1 cellular context compared by ENCODE assay signal in the genomic region with DNA sequence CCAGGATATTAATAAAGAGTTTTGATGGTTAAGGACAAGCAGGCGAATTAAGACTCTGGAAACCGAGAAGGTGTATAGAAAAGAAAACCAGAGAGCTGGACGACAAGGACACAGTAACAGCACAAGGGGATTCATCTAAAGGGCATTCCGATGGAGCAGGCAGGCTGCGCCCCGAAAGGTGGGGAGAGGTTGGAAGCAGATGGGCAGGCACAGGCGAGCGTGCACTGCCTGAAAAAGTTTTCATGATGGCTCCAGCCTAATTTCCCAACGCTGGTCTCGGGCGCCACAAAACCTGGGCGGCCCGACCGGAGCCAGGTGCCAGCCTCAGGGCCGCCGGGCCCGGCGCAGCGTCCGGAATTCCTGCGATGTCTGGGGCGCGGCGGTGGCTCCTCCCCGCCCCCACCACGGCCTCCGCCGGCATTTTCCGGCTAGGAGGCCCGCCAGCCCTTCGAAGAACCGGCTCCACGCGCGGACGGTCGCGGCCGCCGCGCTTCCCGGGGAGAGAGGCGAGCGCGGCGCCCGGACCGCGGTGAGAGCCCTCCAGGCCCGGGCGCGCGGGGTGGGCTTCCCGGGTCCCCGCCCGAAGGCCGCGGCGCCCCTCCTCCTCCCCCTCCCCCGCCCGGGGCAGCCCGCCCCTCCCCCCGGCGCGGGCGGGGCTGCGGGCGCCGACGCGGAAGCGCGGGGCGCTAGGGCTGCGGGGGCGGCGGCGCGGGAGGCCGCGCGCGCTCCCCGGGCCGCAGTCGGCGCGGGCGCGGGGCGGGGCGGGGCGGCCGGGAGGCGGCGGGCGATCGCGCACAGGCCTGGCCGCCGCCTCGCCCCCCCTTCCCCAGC.
TF ChIP-seq lines count a peak whose summit lies in the region.

No MANE protein-coding gene starts in this region.

TF ChIP-seq in HepG2, 621 proteins besides CTCF, POLR2A, EP300 and RAD21 (continued from another document and continues in another):
- TF ChIP-seq, protein P1, sequence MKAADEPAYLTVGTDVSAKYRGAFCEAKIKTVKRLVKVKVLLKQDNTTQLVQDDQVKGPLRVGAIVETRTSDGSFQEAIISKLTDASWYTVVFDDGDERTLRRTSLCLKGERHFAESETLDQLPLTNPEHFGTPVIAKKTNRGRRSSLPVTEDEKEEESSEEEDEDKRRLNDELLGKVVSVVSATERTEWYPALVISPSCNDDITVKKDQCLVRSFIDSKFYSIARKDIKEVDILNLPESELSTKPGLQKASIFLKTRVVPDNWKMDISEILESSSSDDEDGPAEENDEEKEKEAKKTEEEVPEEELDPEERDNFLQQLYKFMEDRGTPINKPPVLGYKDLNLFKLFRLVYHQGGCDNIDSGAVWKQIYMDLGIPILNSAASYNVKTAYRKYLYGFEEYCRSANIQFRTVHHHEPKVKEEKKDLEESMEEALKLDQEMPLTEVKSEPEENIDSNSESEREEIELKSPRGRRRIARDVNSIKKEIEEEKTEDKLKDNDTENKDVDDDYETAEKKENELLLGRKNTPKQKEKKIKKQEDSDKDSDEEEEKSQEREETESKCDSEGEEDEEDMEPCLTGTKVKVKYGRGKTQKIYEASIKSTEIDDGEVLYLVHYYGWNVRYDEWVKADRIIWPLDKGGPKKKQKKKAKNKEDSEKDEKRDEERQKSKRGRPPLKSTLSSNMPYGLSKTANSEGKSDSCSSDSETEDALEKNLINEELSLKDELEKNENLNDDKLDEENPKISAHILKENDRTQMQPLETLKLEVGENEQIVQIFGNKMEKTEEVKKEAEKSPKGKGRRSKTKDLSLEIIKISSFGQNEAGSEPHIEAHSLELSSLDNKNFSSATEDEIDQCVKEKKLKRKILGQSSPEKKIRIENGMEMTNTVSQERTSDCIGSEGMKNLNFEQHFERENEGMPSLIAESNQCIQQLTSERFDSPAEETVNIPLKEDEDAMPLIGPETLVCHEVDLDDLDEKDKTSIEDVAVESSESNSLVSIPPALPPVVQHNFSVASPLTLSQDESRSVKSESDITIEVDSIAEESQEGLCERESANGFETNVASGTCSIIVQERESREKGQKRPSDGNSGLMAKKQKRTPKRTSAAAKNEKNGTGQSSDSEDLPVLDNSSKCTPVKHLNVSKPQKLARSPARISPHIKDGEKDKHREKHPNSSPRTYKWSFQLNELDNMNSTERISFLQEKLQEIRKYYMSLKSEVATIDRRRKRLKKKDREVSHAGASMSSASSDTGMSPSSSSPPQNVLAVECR (CRISPR knock-in tag; IDR thresholded peaks at IDR 0.05; ENCODE audit: borderline replicate concordance) = peak; percentile 57; the same call in 1 of the 2 replicates
- peak; percentile 64 for TF ChIP-seq SAP130 (CRISPR knock-in tag; IDR thresholded peaks at IDR 0.05; ENCODE audit: low read depth)
- peak; percentile 67 for TF ChIP-seq MEIS2 (CRISPR knock-in tag; IDR thresholded peaks at IDR 0.05)
- 0 out of 2 replicates have a peak, but pooled peaks have one; percentile 68 for TF ChIP-seq IRX3 (CRISPR knock-in tag; IDR thresholded peaks at IDR 0.05; ENCODE audit: borderline replicate concordance, low read depth)
- no peak for TF ChIP-seq ZNF552 (CRISPR knock-in tag; IDR thresholded peaks at IDR 0.05; ENCODE audit: borderline replicate concordance)
- TF ChIP-seq, protein P2, sequence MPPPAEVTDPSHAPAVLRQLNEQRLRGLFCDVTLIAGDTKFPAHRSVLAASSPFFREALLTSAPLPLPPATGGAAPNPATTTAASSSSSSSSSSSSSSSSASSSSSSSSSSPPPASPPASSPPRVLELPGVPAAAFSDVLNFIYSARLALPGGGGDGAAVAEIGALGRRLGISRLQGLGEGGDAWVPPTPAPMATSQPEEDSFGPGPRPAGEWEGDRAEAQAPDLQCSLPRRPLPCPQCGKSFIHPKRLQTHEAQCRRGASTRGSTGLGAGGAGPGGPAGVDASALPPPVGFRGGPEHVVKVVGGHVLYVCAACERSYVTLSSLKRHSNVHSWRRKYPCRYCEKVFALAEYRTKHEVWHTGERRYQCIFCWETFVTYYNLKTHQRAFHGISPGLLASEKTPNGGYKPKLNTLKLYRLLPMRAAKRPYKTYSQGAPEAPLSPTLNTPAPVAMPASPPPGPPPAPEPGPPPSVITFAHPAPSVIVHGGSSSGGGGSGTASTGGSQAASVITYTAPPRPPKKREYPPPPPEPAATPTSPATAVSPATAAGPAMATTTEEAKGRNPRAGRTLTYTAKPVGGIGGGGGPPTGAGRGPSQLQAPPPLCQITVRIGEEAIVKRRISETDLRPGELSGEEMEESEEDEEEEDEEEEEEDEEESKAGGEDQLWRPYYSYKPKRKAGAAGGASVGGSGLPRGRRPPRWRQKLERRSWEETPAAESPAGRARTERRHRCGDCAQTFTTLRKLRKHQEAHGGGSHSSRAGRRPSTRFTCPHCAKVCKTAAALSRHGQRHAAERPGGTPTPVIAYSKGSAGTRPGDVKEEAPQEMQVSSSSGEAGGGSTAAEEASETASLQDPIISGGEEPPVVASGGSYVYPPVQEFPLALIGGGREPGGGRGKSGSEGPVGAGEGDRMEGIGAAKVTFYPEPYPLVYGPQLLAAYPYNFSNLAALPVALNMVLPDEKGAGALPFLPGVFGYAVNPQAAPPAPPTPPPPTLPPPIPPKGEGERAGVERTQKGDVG (CRISPR knock-in tag; IDR thresholded peaks at IDR 0.05; ENCODE audit: borderline replicate concordance) = no peak
- TF ChIP-seq ZNF547 (CRISPR knock-in tag; IDR thresholded peaks at IDR 0.05) = 0 out of 2 replicates have a peak, but pooled peaks have one; percentile 42
- TF ChIP-seq ZNF264 (CRISPR knock-in tag; IDR thresholded peaks at IDR 0.05) = no peak
- 0 out of 2 replicates have a peak, but pooled peaks have one; percentile 43 for TF ChIP-seq KDM4B (CRISPR knock-in tag; IDR thresholded peaks at IDR 0.05)
- TF ChIP-seq, protein P3, sequence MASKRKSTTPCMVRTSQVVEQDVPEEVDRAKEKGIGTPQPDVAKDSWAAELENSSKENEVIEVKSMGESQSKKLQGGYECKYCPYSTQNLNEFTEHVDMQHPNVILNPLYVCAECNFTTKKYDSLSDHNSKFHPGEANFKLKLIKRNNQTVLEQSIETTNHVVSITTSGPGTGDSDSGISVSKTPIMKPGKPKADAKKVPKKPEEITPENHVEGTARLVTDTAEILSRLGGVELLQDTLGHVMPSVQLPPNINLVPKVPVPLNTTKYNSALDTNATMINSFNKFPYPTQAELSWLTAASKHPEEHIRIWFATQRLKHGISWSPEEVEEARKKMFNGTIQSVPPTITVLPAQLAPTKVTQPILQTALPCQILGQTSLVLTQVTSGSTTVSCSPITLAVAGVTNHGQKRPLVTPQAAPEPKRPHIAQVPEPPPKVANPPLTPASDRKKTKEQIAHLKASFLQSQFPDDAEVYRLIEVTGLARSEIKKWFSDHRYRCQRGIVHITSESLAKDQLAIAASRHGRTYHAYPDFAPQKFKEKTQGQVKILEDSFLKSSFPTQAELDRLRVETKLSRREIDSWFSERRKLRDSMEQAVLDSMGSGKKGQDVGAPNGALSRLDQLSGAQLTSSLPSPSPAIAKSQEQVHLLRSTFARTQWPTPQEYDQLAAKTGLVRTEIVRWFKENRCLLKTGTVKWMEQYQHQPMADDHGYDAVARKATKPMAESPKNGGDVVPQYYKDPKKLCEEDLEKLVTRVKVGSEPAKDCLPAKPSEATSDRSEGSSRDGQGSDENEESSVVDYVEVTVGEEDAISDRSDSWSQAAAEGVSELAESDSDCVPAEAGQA (IDR thresholded peaks at IDR 0.05; ENCODE audit: low read depth) = 0 out of 2 replicates have a peak, but pooled peaks have one; percentile 17
- TF ChIP-seq, protein P3 (CRISPR knock-in tag; IDR thresholded peaks at IDR 0.05; ENCODE audit: borderline replicate concordance) = no peak
- peak; percentile 57; the same call in 1 of the 2 replicates for TF ChIP-seq MED1 (CRISPR knock-in tag; IDR thresholded peaks at IDR 0.05)
- peak; percentile 76 for TF ChIP-seq ZNF883 (CRISPR knock-in tag; IDR thresholded peaks at IDR 0.05; ENCODE audit: not compliant biosample characterization)
- TF ChIP-seq EEA1 (CRISPR knock-in tag; IDR thresholded peaks at IDR 0.05; ENCODE audit: borderline replicate concordance) = 0 out of 2 replicates have a peak, but pooled peaks have one; percentile 41
- TF ChIP-seq ZNF792 (CRISPR knock-in tag; IDR thresholded peaks at IDR 0.05) = 0 out of 2 replicates have a peak, but pooled peaks have one; percentile 53
- no peak for TF ChIP-seq CHCHD3 (CRISPR knock-in tag; IDR thresholded peaks at IDR 0.05)
- no peak for TF ChIP-seq KDM3A (CRISPR knock-in tag; IDR thresholded peaks at IDR 0.05; ENCODE audit: low read depth)
- TF ChIP-seq, protein P4, sequence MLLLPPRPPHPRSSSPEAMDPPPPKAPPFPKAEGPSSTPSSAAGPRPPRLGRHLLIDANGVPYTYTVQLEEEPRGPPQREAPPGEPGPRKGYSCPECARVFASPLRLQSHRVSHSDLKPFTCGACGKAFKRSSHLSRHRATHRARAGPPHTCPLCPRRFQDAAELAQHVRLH (CRISPR knock-in tag; IDR thresholded peaks at IDR 0.05; ENCODE audit: borderline replicate concordance, low read depth) = no peak
- TF ChIP-seq ZNF24 (IDR thresholded peaks at IDR 0.05) = no peak
- TF ChIP-seq NCOA1 (CRISPR knock-in tag; IDR thresholded peaks at IDR 0.05) = no peak
- TF ChIP-seq ZSCAN25 (CRISPR knock-in tag; IDR thresholded peaks at IDR 0.05) = 0 out of 2 replicates have a peak, but pooled peaks have one; percentile 45
- TF ChIP-seq TP53 (CRISPR knock-in tag; conservative IDR thresholded peaks at IDR 0.05) = no peak
- 0 out of 2 replicates have a peak, but pooled peaks have one; percentile 73 for TF ChIP-seq ZSCAN20 (CRISPR knock-in tag; IDR thresholded peaks at IDR 0.05; ENCODE audit: borderline replicate concordance)
- TF ChIP-seq ZNF772 (CRISPR knock-in tag; IDR thresholded peaks at IDR 0.05) = peak; percentile 47; the same call in 1 of the 2 replicates
- TF ChIP-seq KLF16 (CRISPR knock-in tag; IDR thresholded peaks at IDR 0.05) = peak in 1 of 2 experiments; percentile 52; a peak in 1 of 4 replicates
- TF ChIP-seq ZFX (CRISPR knock-in tag; IDR thresholded peaks at IDR 0.05; ENCODE audit: low read depth) = peak; percentile 83
- TF ChIP-seq, protein P5, sequence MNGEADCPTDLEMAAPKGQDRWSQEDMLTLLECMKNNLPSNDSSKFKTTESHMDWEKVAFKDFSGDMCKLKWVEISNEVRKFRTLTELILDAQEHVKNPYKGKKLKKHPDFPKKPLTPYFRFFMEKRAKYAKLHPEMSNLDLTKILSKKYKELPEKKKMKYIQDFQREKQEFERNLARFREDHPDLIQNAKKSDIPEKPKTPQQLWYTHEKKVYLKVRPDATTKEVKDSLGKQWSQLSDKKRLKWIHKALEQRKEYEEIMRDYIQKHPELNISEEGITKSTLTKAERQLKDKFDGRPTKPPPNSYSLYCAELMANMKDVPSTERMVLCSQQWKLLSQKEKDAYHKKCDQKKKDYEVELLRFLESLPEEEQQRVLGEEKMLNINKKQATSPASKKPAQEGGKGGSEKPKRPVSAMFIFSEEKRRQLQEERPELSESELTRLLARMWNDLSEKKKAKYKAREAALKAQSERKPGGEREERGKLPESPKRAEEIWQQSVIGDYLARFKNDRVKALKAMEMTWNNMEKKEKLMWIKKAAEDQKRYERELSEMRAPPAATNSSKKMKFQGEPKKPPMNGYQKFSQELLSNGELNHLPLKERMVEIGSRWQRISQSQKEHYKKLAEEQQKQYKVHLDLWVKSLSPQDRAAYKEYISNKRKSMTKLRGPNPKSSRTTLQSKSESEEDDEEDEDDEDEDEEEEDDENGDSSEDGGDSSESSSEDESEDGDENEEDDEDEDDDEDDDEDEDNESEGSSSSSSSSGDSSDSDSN (CRISPR knock-in tag; IDR thresholded peaks at IDR 0.05) = peak; percentile 82; the same call in 1 of the 2 replicates
- TF ChIP-seq ZNF879 (CRISPR knock-in tag; IDR thresholded peaks at IDR 0.05) = no peak
- no peak for TF ChIP-seq IKZF4 (CRISPR knock-in tag; IDR thresholded peaks at IDR 0.05; ENCODE audit: borderline replicate concordance, low read depth, not compliant biosample characterization)
- TF ChIP-seq, protein P6, sequence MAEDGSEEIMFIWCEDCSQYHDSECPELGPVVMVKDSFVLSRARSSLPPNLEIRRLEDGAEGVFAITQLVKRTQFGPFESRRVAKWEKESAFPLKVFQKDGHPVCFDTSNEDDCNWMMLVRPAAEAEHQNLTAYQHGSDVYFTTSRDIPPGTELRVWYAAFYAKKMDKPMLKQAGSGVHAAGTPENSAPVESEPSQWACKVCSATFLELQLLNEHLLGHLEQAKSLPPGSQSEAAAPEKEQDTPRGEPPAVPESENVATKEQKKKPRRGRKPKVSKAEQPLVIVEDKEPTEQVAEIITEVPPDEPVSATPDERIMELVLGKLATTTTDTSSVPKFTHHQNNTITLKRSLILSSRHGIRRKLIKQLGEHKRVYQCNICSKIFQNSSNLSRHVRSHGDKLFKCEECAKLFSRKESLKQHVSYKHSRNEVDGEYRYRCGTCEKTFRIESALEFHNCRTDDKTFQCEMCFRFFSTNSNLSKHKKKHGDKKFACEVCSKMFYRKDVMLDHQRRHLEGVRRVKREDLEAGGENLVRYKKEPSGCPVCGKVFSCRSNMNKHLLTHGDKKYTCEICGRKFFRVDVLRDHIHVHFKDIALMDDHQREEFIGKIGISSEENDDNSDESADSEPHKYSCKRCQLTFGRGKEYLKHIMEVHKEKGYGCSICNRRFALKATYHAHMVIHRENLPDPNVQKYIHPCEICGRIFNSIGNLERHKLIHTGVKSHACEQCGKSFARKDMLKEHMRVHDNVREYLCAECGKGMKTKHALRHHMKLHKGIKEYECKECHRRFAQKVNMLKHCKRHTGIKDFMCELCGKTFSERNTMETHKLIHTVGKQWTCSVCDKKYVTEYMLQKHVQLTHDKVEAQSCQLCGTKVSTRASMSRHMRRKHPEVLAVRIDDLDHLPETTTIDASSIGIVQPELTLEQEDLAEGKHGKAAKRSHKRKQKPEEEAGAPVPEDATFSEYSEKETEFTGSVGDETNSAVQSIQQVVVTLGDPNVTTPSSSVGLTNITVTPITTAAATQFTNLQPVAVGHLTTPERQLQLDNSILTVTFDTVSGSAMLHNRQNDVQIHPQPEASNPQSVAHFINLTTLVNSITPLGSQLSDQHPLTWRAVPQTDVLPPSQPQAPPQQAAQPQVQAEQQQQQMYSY (CRISPR knock-in tag; IDR thresholded peaks at IDR 0.05) = peak; percentile 54; the same call in 1 of the 2 replicates
- peak; percentile 33 for TF ChIP-seq HOXA3 (CRISPR knock-in tag; IDR thresholded peaks at IDR 0.05)
